In genomic region chr12:113191236-113191635, GRCh38 we compare ENCODE assay signal across 23 cellular contexts. TPM values are rescaled to one million over a fixed set of nuclear protein-coding genes. Genes with fewer than 3 reads are reported as not detected.
"Had no signal": no experiment of that assay in that cellular context is flagged by ENCODE, and none has a peak within 500 bp of the region (broad histone marks: within the 10 kb centered on the region; RNA-seq: fewer than 3 reads in every experiment).

No MANE protein-coding gene starts in this region.

- H3K4me3 ChIP-seq: colonic mucosa, heart left ventricle, sigmoid colon, skin epidermis, thyroid gland, upper lobe of left lung, uterus had no signal

- DNase-seq: colonic mucosa; heart left ventricle; hippocampal formation; kidney glomerular epithelial cell; naive thymus-derived CD4-positive, alpha-beta T cell; sigmoid colon; stimulated activated naive CD4-positive, alpha-beta T cell treated with Interleukin-2 at 50 U/mL for 16 hours; thyroid gland; uterus had no signal

- H3K27me3 ChIP-seq: colonic mucosa, heart left ventricle, neutrophil, sigmoid colon, thyroid gland, upper lobe of left lung, uterus had no signal

- H3K9me3 ChIP-seq: colonic mucosa, heart left ventricle, neutrophil, sigmoid colon, thyroid gland, upper lobe of left lung, uterus had no signal

- H3K36me3 ChIP-seq: uterus had no signal

- H3K27ac ChIP-seq: colonic mucosa, neutrophil, sigmoid colon, thyroid gland, uterus had no signal

- ATAC-seq: esophagus mucosa; heart left ventricle; naive thymus-derived CD4-positive, alpha-beta T cell had no signal

RNA-seq across cellular contexts. Expression of gene CFAP73, which starts 41.7 kb away (rescaled TPM):
- total RNA-seq: dermis blood vessel endothelial cell, endothelial cell of umbilical vein, fibroblast of lung, frontal cortex, glomerular endothelial cell, heart left ventricle, lung microvascular endothelial cell, mesenteric fat pad, mononuclear cell, osteoblast, pulmonary artery endothelial cell, sigmoid colon had no signal
- polyA plus RNA-seq: endothelial cell of umbilical vein; fibroblast of lung; naive thymus-derived CD4-positive, alpha-beta T cell had no signal

RNA-seq across cellular contexts. Expression of gene RASAL1, which starts 55.7 kb away (rescaled TPM):
- total RNA-seq: endothelial cell of umbilical vein, fibroblast of lung, glomerular endothelial cell, heart left ventricle, lung microvascular endothelial cell, mesenteric fat pad, osteoblast, pulmonary artery endothelial cell had no signal
- polyA plus RNA-seq: endothelial cell of umbilical vein, fibroblast of lung, heart left ventricle had no signal
